Comparison of ENCODE assay signal across 18 cellular contexts in the genomic region with DNA sequence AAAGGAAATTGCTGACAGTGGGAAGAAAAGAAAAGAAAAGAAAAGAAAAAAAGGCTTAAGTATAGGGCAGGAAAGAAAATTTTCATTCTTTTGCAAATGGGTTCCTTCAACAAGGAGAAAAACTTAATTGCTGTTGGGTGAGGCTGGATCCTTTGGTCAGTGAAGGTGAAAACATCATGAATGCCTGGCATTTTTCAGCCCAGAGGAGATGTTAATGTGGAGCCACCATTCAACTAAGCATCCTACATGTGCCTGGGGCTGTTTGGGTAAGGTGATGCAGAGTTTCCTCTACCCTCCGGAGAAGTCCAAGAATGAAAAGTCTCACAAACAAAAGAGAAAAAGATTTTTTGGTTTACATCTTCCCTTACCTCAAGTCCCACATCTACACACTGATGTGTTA.
DNase-seq lines count a peak whose midpoint lies in the region; ATAC-seq and TF ChIP-seq lines count a peak whose summit lies in the region.
"Had no signal": no experiment of that assay in that cellular context is flagged by ENCODE, and none has a peak within 500 bp of the region (broad histone marks: within the 10 kb centered on the region; RNA-seq: fewer than 3 reads in every experiment).

No MANE protein-coding gene starts in this region.

- no peak overlapping the region for H3K9ac ChIP-seq in NT2/D1 (ENCODE audit: insufficient read length, low read depth)
- H3K9ac ChIP-seq: BLaER1 had no signal

- H3K36me3 ChIP-seq in GM23338 (ENCODE audit: insufficient read depth) (no peaks in the 10 kb centered on the region), NT2/D1 (ENCODE audit: insufficient read depth, insufficient read length, low read length) (no peaks in the 10 kb centered on the region), mucosa of descending colon (ENCODE audit: low read depth) (no peaks in the 10 kb centered on the region)
- H3K36me3 ChIP-seq: BLaER1, HAP-1 had no signal

- no peak for TF ChIP-seq CTCF in GM23338 (conservative IDR thresholded peaks at IDR 0.05; ENCODE audit: low read depth in 2 of 2)
- TF ChIP-seq CTCF in mucosa of descending colon (IDR thresholded peaks at IDR 0.05), result no peak

- no peak overlapping the region for H3K4me3 Mint-ChIP-seq in GM23338
- H3K4me3 Mint-ChIP-seq: B cell; CD4-positive, CD25-positive, alpha-beta regulatory T cell; CD8-positive, alpha-beta T cell; HFFc6 had no signal

- no peak overlapping the region for H2AFZ ChIP-seq in GM23338

- peak overlapping the region; percentile 92 for H3K27ac ChIP-seq in GM23338 (ENCODE audit: low read depth)
- H3K27ac ChIP-seq: 22Rv1, BLaER1, C4-2B had no signal

- no peaks in the 10 kb centered on the region for H3K27me3 Mint-ChIP-seq in GM23338 (ENCODE audit: insufficient read depth, low read depth, poor library complexity)
- H3K27me3 Mint-ChIP-seq: B cell; CD4-positive, CD25-positive, alpha-beta regulatory T cell had no signal

- H3K9me3 Mint-ChIP-seq in GM23338, result peaks cover 9% of the 10 kb centered on the region; the same call in 2 of the 3 replicates
- H3K9me3 Mint-ChIP-seq: CD4-positive, CD25-positive, alpha-beta regulatory T cell; CD8-positive, alpha-beta T cell; HFFc6 had no signal

- no peaks in the 10 kb centered on the region for H3K4me1 Mint-ChIP-seq in GM23338
- H3K4me1 Mint-ChIP-seq: B cell; CD4-positive, CD25-positive, alpha-beta regulatory T cell had no signal

- H3K4me2 ChIP-seq in GM23338, result no peak overlapping the region
- H3K4me2 ChIP-seq: BLaER1 had no signal

- H3K9me3 ChIP-seq in NT2/D1 (ENCODE audit: insufficient read depth, low read length) (no peaks in the 10 kb centered on the region), mucosa of descending colon (no peaks in the 10 kb centered on the region)
- H3K9me3 ChIP-seq: BLaER1, Caco-2, HAP-1 had no signal

- no peaks in the 10 kb centered on the region for H3K36me3 Mint-ChIP-seq in GM23338 (ENCODE audit: low read depth)
- H3K36me3 Mint-ChIP-seq: CD4-positive, CD25-positive, alpha-beta regulatory T cell; CD8-positive, alpha-beta T cell had no signal

- no peak overlapping the region for H3K27ac Mint-ChIP-seq in GM23338
- H3K27ac Mint-ChIP-seq: B cell; CD4-positive, CD25-positive, alpha-beta regulatory T cell; CD8-positive, alpha-beta T cell; HFFc6 had no signal

- no peaks in the 10 kb centered on the region for H3F3A ChIP-seq in GM23338 (replicated peaks; ENCODE audit: low read depth)

- no peaks in the 10 kb centered on the region for H3K9me2 ChIP-seq in GM23338 (ENCODE audit: insufficient read depth)

- H3K4me3 ChIP-seq in GM23338 (no peak overlapping the region), NT2/D1 (ENCODE audit: insufficient read length, low read depth) (no peak overlapping the region), mucosa of descending colon (no peak overlapping the region)
- H3K4me3 ChIP-seq: BLaER1, HAP-1 had no signal

- peak; percentile 68 for ATAC-seq in GM23338
- no peak for ATAC-seq in mucosa of descending colon
- ATAC-seq in HG02623 (IDR thresholded peaks at IDR 0.05; ENCODE audit: unreplicated experiment), result no peak
- ATAC-seq: CD8-positive, alpha-beta T cell had no signal

- H3K27me3 ChIP-seq in GM23338 (ENCODE audit: insufficient read depth) (no peaks in the 10 kb centered on the region), NT2/D1 (ENCODE audit: insufficient read depth, insufficient read length) (no peaks in the 10 kb centered on the region)
- H3K27me3 ChIP-seq: BLaER1 had no signal

- H3K4me1 ChIP-seq in GM23338 (ENCODE audit: insufficient read depth), result no peaks in the 10 kb centered on the region
- no peaks in the 10 kb centered on the region for H3K4me1 ChIP-seq in NT2/D1 (ENCODE audit: insufficient read depth, insufficient read length)
- H3K4me1 ChIP-seq in mucosa of descending colon (ENCODE audit: low read depth), result no peaks in the 10 kb centered on the region
- H3K4me1 ChIP-seq: BLaER1, Caco-2, HAP-1 had no signal

- H3K79me2 ChIP-seq in GM23338 (replicated peaks; ENCODE audit: insufficient read depth), result no peaks in the 10 kb centered on the region

- DNase-seq in GM23338 (ENCODE audit: low spot score) (peak; percentile 61), NT2/D1 (ENCODE audit: low read depth, low spot score) (peak; percentile 36), iPS DF 4.7 (ENCODE audit: extremely low read depth, low spot score) (peak; percentile 51), mucosa of descending colon (no peak), NK-92 (lab: John Stamatoyannopoulos, UW; ENCODE audit: unreplicated experiment) (no peak)
- DNase-seq: Caco-2; CD4-positive, CD25-positive, alpha-beta regulatory T cell; CD8-positive, alpha-beta T cell; DMS153; DND-41; GOT3; HFFc6 had no signal

- no peaks in the 10 kb centered on the region for H4K20me1 ChIP-seq in GM23338 (replicated peaks; ENCODE audit: insufficient read depth)
- H4K20me1 ChIP-seq: BLaER1 had no signal

- intact Hi-C loops in mucosa of descending colon (cut with DNase I, micrococcal nuclease), result no loop called here

TF ChIP-seq in GM23338, 12 proteins besides CTCF, POLR2A, EP300 and RAD21:
- TF ChIP-seq EZH2phosphoT487 (IDR thresholded peaks at IDR 0.05; ENCODE audit: unreplicated experiment), result no peak
- no peak for TF ChIP-seq CREB1 (CRISPR knock-in tag; IDR thresholded peaks at IDR 0.05; ENCODE audit: low read depth)
- TF ChIP-seq STAT1 (IDR thresholded peaks at IDR 0.05; ENCODE audit: unreplicated experiment), result no peak
- TF ChIP-seq, protein P1, sequence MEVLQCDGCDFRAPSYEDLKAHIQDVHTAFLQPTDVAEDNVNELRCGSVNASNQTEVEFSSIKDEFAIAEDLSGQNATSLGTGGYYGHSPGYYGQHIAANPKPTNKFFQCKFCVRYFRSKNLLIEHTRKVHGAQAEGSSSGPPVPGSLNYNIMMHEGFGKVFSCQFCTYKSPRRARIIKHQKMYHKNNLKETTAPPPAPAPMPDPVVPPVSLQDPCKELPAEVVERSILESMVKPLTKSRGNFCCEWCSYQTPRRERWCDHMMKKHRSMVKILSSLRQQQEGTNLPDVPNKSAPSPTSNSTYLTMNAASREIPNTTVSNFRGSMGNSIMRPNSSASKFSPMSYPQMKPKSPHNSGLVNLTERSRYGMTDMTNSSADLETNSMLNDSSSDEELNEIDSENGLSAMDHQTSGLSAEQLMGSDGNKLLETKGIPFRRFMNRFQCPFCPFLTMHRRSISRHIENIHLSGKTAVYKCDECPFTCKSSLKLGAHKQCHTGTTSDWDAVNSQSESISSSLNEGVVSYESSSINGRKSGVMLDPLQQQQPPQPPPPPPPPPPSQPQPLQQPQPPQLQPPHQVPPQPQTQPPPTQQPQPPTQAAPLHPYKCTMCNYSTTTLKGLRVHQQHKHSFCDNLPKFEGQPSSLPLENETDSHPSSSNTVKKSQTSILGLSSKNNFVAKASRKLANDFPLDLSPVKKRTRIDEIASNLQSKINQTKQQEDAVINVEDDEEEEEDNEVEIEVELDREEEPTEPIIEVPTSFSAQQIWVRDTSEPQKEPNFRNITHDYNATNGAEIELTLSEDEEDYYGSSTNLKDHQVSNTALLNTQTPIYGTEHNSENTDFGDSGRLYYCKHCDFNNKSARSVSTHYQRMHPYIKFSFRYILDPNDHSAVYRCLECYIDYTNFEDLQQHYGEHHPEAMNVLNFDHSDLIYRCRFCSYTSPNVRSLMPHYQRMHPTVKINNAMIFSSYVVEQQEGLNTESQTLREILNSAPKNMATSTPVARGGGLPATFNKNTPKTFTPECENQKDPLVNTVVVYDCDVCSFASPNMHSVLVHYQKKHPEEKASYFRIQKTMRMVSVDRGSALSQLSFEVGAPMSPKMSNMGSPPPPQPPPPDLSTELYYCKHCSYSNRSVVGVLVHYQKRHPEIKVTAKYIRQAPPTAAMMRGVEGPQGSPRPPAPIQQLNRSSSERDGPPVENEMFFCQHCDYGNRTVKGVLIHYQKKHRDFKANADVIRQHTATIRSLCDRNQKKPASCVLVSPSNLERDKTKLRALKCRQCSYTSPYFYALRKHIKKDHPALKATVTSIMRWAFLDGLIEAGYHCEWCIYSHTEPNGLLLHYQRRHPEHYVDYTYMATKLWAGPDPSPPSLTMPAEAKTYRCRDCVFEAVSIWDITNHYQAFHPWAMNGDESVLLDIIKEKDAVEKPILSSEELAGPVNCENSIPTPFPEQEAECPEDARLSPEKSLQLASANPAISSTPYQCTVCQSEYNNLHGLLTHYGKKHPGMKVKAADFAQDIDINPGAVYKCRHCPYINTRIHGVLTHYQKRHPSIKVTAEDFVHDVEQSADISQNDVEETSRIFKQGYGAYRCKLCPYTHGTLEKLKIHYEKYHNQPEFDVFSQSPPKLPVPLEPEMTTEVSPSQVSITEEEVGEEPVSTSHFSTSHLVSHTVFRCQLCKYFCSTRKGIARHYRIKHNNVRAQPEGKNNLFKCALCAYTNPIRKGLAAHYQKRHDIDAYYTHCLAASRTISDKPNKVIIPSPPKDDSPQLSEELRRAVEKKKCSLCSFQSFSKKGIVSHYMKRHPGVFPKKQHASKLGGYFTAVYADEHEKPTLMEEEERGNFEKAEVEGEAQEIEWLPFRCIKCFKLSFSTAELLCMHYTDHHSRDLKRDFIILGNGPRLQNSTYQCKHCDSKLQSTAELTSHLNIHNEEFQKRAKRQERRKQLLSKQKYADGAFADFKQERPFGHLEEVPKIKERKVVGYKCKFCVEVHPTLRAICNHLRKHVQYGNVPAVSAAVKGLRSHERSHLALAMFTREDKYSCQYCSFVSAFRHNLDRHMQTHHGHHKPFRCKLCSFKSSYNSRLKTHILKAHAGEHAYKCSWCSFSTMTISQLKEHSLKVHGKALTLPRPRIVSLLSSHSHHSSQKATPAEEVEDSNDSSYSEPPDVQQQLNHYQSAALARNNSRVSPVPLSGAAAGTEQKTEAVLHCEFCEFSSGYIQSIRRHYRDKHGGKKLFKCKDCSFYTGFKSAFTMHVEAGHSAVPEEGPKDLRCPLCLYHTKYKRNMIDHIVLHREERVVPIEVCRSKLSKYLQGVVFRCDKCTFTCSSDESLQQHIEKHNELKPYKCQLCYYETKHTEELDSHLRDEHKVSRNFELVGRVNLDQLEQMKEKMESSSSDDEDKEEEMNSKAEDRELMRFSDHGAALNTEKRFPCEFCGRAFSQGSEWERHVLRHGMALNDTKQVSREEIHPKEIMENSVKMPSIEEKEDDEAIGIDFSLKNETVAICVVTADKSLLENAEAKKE (CRISPR knock-in tag; IDR thresholded peaks at IDR 0.05), result no peak
- no peak for TF ChIP-seq JUNB (IDR thresholded peaks at IDR 0.05; ENCODE audit: unreplicated experiment)
- no peak for TF ChIP-seq ETS1 (IDR thresholded peaks at IDR 0.05)
- TF ChIP-seq ZNF114 (CRISPR knock-in tag; IDR thresholded peaks at IDR 0.05), result no peak

Comparison
In these comparisons a context has a peak if more than half of its experiments do, and no peak if none do; other contexts are left out.
1. DNase-seq: peak in GM23338 (single experiment), NT2/D1 (single experiment) and iPS DF 4.7 (single experiment); none in mucosa of descending colon (0 of 3) and NK-92 (single experiment).